ENCODE assay signal across 1 cellular context in genomic region chr17:16989953-16990860, GRCh38.
TF ChIP-seq lines count a peak whose summit lies in the region.

No MANE protein-coding gene starts in this region.

TF ChIP-seq in HepG2, 621 proteins besides CTCF, POLR2A, EP300 and RAD21:
- TF ChIP-seq PATZ1 (CRISPR knock-in tag; IDR thresholded peaks at IDR 0.05) (no peak), SALL1 (CRISPR knock-in tag; IDR thresholded peaks at IDR 0.05) (no peak), MTA1 (CRISPR knock-in tag; IDR thresholded peaks at IDR 0.05; ENCODE audit: borderline replicate concordance) (no peak), SETDB1 (CRISPR knock-in tag; IDR thresholded peaks at IDR 0.05; ENCODE audit: borderline replicate concordance) (no peak), ONECUT2 (CRISPR knock-in tag; IDR thresholded peaks at IDR 0.05) (no peak), CSRNP2 (CRISPR knock-in tag; conservative IDR thresholded peaks at IDR 0.05; ENCODE audit: low read depth) (no peak), HMGXB3 (CRISPR knock-in tag; IDR thresholded peaks at IDR 0.05; ENCODE audit: borderline replicate concordance) (no peak), ZNF543 (CRISPR knock-in tag; IDR thresholded peaks at IDR 0.05) (no peak)
